Comparison of ENCODE assay signal across 9 cellular contexts in the genomic region with DNA sequence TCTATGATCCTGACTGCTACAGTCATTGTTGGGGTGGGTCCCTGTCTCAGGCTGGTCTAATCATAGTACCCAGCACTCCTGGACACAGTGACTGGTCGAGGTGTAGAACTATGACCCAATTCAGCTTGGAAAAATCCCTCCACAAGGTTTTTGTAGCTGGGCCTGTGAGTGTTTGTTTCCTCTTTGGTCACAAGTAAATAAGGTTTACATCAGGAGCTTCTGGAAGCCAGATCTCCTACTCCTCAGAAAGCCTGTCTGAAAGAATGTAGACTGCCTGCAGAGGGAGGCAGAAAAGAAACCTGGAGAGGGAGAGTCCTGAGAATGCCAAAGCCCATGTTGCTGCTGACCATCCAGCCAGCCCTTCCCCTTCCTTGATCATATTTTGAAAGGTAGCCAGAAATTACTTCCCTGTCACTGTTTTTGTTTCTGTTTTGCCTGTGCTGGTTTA.
DNase-seq lines count a peak whose midpoint lies in the region; ATAC-seq, FAIRE-seq and TF ChIP-seq lines count a peak whose summit lies in the region.
"Had no signal": no experiment of that assay in that cellular context is flagged by ENCODE, and none has a peak within 500 bp of the region (broad histone marks: within the 10 kb centered on the region; RNA-seq: fewer than 3 reads in every experiment).

No MANE protein-coding gene starts in this region.

- 44 to 47% methylated on average over 1 of the region's 1 CpG for WGBS in testis, 2 donors

- H3K9me3 ChIP-seq in adipocyte (ENCODE audit: control insufficient read depth, low read length) (no peaks in the 10 kb centered on the region), left ventricle myocardium inferior (replicated peaks) (no peaks in the 10 kb centered on the region), tibial artery (no peaks in the 10 kb centered on the region), testis (no peaks in the 10 kb centered on the region)

- no peaks in the 10 kb centered on the region for H3K27me3 ChIP-seq in adipocyte (replicated peaks; ENCODE audit: control insufficient read depth, insufficient read depth, low read length)
- H3K27me3 ChIP-seq in left ventricle myocardium inferior (ENCODE audit: low read depth): no peaks in the 10 kb centered on the region
- no peaks in the 10 kb centered on the region for H3K27me3 ChIP-seq in tibial artery
- no peaks in the 10 kb centered on the region for H3K27me3 ChIP-seq in testis

- H3K27ac ChIP-seq in left ventricle myocardium inferior (replicated peaks): peak overlapping the region; percentile 64
- H3K27ac ChIP-seq in tibial artery: peak overlapping the region; percentile 50 to 60
- peak overlapping the region in 1 of 2 donors; percentile 67 for H3K27ac ChIP-seq in testis
- H3K27ac ChIP-seq: 22Rv1 had no signal

- H3K4me3 ChIP-seq in adipocyte (ENCODE audit: low read length): no peak overlapping the region
- H3K4me3 ChIP-seq in left ventricle myocardium inferior: no peak overlapping the region
- no peak overlapping the region for H3K4me3 ChIP-seq in tibial artery
- H3K4me3 ChIP-seq in testis: no peak overlapping the region

- DNase-seq in DMS53 (lab: John Stamatoyannopoulos, UW): peak; percentile 21
- DNase-seq in DMS53 treated with DMSO at 0.1 percent for 48 hours (lab: John Stamatoyannopoulos, UW; ENCODE audit: unreplicated experiment): no peak
- peak; percentile 64 for DNase-seq in adipocyte (ENCODE audit: low read depth)
- DNase-seq in left ventricle myocardium inferior: no peak
- DNase-seq in tibial artery: no peak
- DNase-seq in testis: no peak
- no peak for DNase-seq in GM19239 (ENCODE audit: insufficient read length, low spot score)

- no peak overlapping the region for H3K9ac ChIP-seq in adipocyte (ENCODE audit: low read length)

- no peaks in the 10 kb centered on the region for H3K36me3 ChIP-seq in adipocyte (ENCODE audit: control insufficient read depth, insufficient read depth, low read length, severe bottlenecking)
- H3K36me3 ChIP-seq in left ventricle myocardium inferior: no peaks in the 10 kb centered on the region
- H3K36me3 ChIP-seq in tibial artery: no peaks in the 10 kb centered on the region
- no peaks in the 10 kb centered on the region for H3K36me3 ChIP-seq in testis (ENCODE audit: low read depth, missing control alignments)

- intact Hi-C loops in left ventricle myocardium inferior (cut with micrococcal nuclease): loop anchor here (10.0 kb wide), 1 partner anchor 120 kb away; the partner anchor contains the start of gene RAP2B
- intact Hi-C loops in tibial artery (cut with DNase I; ENCODE audit: low total_unique reads): no loop called here
- intact Hi-C loops in testis (cut with DNase I; ENCODE audit: low total_unique reads): no loop called here

- no peak for FAIRE-seq in GM19239 (lab: Jason Lieb, UNC)

- TF ChIP-seq POLR2A in testis (IDR thresholded peaks at IDR 0.05): no peak

- H3K4me1 ChIP-seq in adipocyte (ENCODE audit: control insufficient read depth, insufficient read depth, low read length): peaks cover 20% of the 10 kb centered on the region
- H3K4me1 ChIP-seq in left ventricle myocardium inferior: peaks cover 31% of the 10 kb centered on the region
- peaks cover 0 to 25% (median 8%) of the 10 kb centered on the region in 4 donors for H3K4me1 ChIP-seq in tibial artery
- peaks cover 13% of the 10 kb centered on the region for H3K4me1 ChIP-seq in testis

- no peak for ATAC-seq in HG03025 (IDR thresholded peaks at IDR 0.05; ENCODE audit: low FRiP score, unreplicated experiment)

- no peak for TF ChIP-seq CTCF in left ventricle myocardium inferior (IDR thresholded peaks at IDR 0.05; ENCODE audit: borderline replicate concordance)
- TF ChIP-seq CTCF in tibial artery (IDR thresholded peaks at IDR 0.05): no peak
- TF ChIP-seq CTCF in testis (IDR thresholded peaks at IDR 0.05): no peak

Comparison
In these comparisons a context has a peak if more than half of its experiments do, and no peak if none do; other contexts are left out.
1. DNase-seq: peak in DMS53 (single experiment) and adipocyte (single experiment); none in DMS53 treated with DMSO at 0.1 percent for 48 hours (single experiment), left ventricle myocardium inferior (single experiment), tibial artery (0 of 2), testis (single experiment) and GM19239 (single experiment).